In the genomic region with DNA sequence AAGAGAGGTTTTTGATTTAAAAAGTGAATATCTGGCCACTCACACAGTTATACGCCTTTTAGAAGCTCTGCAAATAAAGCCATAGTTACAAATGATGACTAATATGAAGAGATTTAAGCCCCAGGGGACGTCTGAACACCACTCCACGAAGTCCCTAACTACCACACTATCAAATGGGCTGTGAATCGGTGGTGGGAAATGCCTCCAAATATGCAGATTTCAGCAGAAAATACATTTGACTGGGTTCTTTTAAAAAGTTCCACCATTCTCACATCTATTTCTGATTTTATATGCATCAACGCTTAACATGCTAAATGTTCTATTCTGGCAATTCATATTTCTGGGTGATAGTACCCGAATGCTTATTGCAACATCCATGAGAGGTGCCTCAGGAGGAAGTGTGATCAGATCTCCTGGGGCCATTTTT, we compare ENCODE assay signal across 12 cellular contexts. TPM values are rescaled to one million over a fixed set of nuclear protein-coding genes. Genes with fewer than 3 reads are reported as not detected.
DNase-seq lines count a peak whose midpoint lies in the region; ATAC-seq and TF ChIP-seq lines count a peak whose summit lies in the region.
"Had no signal": no experiment of that assay in that cellular context is flagged by ENCODE, and none has a peak within 500 bp of the region (broad histone marks: within the 10 kb centered on the region; RNA-seq: fewer than 3 reads in every experiment).

No MANE protein-coding gene starts in this region.

- no peaks in the 10 kb centered on the region for H4K20me1 ChIP-seq in BLaER1
- no peaks in the 10 kb centered on the region for H4K20me1 ChIP-seq in PC-3 (ENCODE audit: low read length)

- H3K79me2 ChIP-seq in PC-3 (ENCODE audit: low read length) = no peaks in the 10 kb centered on the region

- no peaks in the 10 kb centered on the region for H3K4me1 Mint-ChIP-seq in mesothelial cell of epicardium
- H3K4me1 Mint-ChIP-seq: brain had no signal

- no peaks in the 10 kb centered on the region for H3K9me3 ChIP-seq in BLaER1
- H3K9me3 ChIP-seq in PC-3 (ENCODE audit: low read length) = no peaks in the 10 kb centered on the region
- peaks cover 0 to 4% (median 0%) of the 10 kb centered on the region in 12 donors for H3K9me3 ChIP-seq in heart left ventricle
- H3K9me3 ChIP-seq: upper lobe of left lung had no signal

- no peaks in the 10 kb centered on the region for H3K27me3 ChIP-seq in BLaER1
- H3K27me3 ChIP-seq in PC-3 (ENCODE audit: low read length) = no peaks in the 10 kb centered on the region
- no peaks in the 10 kb centered on the region for H3K27me3 ChIP-seq in heart left ventricle
- H3K27me3 ChIP-seq: upper lobe of left lung had no signal

- H3K9me3 Mint-ChIP-seq in mesothelial cell of epicardium = peaks cover 9% of the 10 kb centered on the region

- DNase-seq in PC-3 (peak; percentile 71), NCI-H146 (lab: John Stamatoyannopoulos, UW) (no peak), heart left ventricle (no peak), mesothelial cell of epicardium (ENCODE audit: low spot score in 2 of 2, unreplicated experiment in 2 of 2) (no peak), HPDE6-E6E7 (ENCODE audit: extremely low spot score) (no peak)
- DNase-seq: activated CD4-positive, alpha-beta T cell treated with anti-CD3 and anti-CD28 coated beads, Interleukin-2, amount 50 U/mL, for 48 hours; stimulated activated CD4-positive, alpha-beta T cell treated with anti-CD3 and anti-CD28 coated beads, Interleukin-1b, Interleukin-23, amount 100 ng/mL, for 48 hours; upper lobe of left lung had no signal

- H3K27me3 Mint-ChIP-seq in mesothelial cell of epicardium (ENCODE audit: low read depth) = no peaks in the 10 kb centered on the region
- H3K27me3 Mint-ChIP-seq: brain had no signal

- H3K4me1 ChIP-seq in BLaER1 = 0 out of 2 replicates have a peak, but pooled peaks cover 7% of the 10 kb centered on the region
- peaks cover 42% of the 10 kb centered on the region for H3K4me1 ChIP-seq in PC-3 (ENCODE audit: insufficient read depth, low read length)
- H3K4me1 ChIP-seq in heart left ventricle = peaks cover 0 to 6% (median 0%) of the 10 kb centered on the region in 12 donors
- H3K4me1 ChIP-seq: upper lobe of left lung had no signal

- intact Hi-C loops in PC-3 (cut with micrococcal nuclease) (loop anchor here (2.0 kb wide), 1 partner anchor 35 kb away; a partner anchor contains a TSS), heart left ventricle (cut with DNase I) (loop anchor here in 3 of 10 donors (5.0 to 10.0 kb wide), 3 partner anchors 202 to 485 kb away; no protein-coding TSS in a partner anchor)

- no peak for TF ChIP-seq CTCF in PC-3 (conservative IDR thresholded peaks at IDR 0.05; ENCODE audit: low read depth, low read length)
- no peak for TF ChIP-seq CTCF in heart left ventricle (IDR thresholded peaks at IDR 0.05)
- no peak for TF ChIP-seq CTCF in mesothelial cell of epicardium (IDR thresholded peaks at IDR 0.05; ENCODE audit: unreplicated experiment)

- H3K27ac ChIP-seq in BLaER1 (no peak overlapping the region), PC-3 (ENCODE audit: low read length) (peak overlapping the region; percentile 21; the same call in 1 of the 2 replicates), heart left ventricle (no peak overlapping the region)
- H3K27ac ChIP-seq: upper lobe of left lung had no signal

- no peaks in the 10 kb centered on the region for H3K9me2 ChIP-seq in PC-3 (replicated peaks; ENCODE audit: low read length)

- H3K36me3 Mint-ChIP-seq in mesothelial cell of epicardium = peaks cover 3% of the 10 kb centered on the region

- H3K36me3 ChIP-seq in BLaER1 (no peaks in the 10 kb centered on the region), PC-3 (ENCODE audit: low read depth, low read length) (no peaks in the 10 kb centered on the region), heart left ventricle (peaks cover 0 to 13% (median 9%) of the 10 kb centered on the region in 9 donors)
- H3K36me3 ChIP-seq: upper lobe of left lung had no signal

- H3K9ac ChIP-seq in BLaER1 = no peak overlapping the region
- no peak overlapping the region for H3K9ac ChIP-seq in PC-3 (ENCODE audit: low read length)

- 81 to 87% (median 86%) methylated on average over 6 of the region's 6 CpGs for WGBS in heart left ventricle, 4 donors

- POLR2A ChIA-PET in PC-3 (lab: Charles Lee; ENCODE audit: unreplicated experiment) = no interaction called here

- H3K4me3 ChIP-seq in BLaER1 (no peak overlapping the region), PC-3 (ENCODE audit: low read length) (no peak overlapping the region), heart left ventricle (no peak overlapping the region)
- H3K4me3 ChIP-seq: upper lobe of left lung had no signal

- H3K27ac Mint-ChIP-seq in mesothelial cell of epicardium = no peak overlapping the region
- H3K27ac Mint-ChIP-seq: brain had no signal

- peak; percentile 44 for ATAC-seq in GM19372 (IDR thresholded peaks at IDR 0.05; ENCODE audit: low read depth, unreplicated experiment)
- peak; percentile 72 for ATAC-seq in HG02938 (IDR thresholded peaks at IDR 0.05; ENCODE audit: unreplicated experiment)
- peak; percentile 89 for ATAC-seq in PC-3
- no peak for ATAC-seq in heart left ventricle

- H2AFZ ChIP-seq in PC-3 (ENCODE audit: low read length) = no peak overlapping the region

- CTCF ChIA-PET in PC-3 (lab: Charles Lee) = no interaction called here

- H3K4me2 ChIP-seq in BLaER1 (0 out of 2 replicates have a peak overlapping the region, but pooled peaks have one; percentile 31), PC-3 (ENCODE audit: low read length) (peak overlapping the region; percentile 45)

- no peak for TF ChIP-seq POLR2A in heart left ventricle (IDR thresholded peaks at IDR 0.05)

- no TSS peak for BruUV-seq in PC-3 (replicated peaks; lab: Mats Ljungman, UMichigan)

- H3F3A ChIP-seq in PC-3 (ENCODE audit: low read length, unreplicated experiment) = no peaks in the 10 kb centered on the region

- H3K4me3 Mint-ChIP-seq in mesothelial cell of epicardium = no peak overlapping the region
- H3K4me3 Mint-ChIP-seq: brain had no signal

RNA-seq across cellular contexts. Expression of a gene that starts 22.5 kb away (rescaled TPM):
- total RNA-seq in PC-3 (2014; rRNA removed) = 3.9 and 5.0 TPM in 2 replicates
- 1 to 10 TPM in 7 of 9 donors, under 1 TPM in 2; 0.75 to 4.1 (median 2.1) TPM for total RNA-seq in heart left ventricle
- 1 to 10 TPM; 1.4 to 1.5 TPM for polyA plus RNA-seq in heart left ventricle
- total RNA-seq in mesothelial cell of epicardium = 1.6 to 2.1 TPM (median 1.6 TPM) in 3 replicates

RNA-seq across cellular contexts. Expression of a gene that starts 35.2 kb away (rescaled TPM):
- 8.4 and 9.1 TPM in 2 replicates for total RNA-seq in PC-3 (2014; rRNA removed)
- 10 to 100 TPM; 37.5 to 92.7 (median 48.9) TPM for total RNA-seq in heart left ventricle
- 10 to 100 TPM; 14.9 to 36.9 TPM for polyA plus RNA-seq in heart left ventricle
- 15.2 to 15.9 TPM (median 15.5 TPM) in 3 replicates for total RNA-seq in mesothelial cell of epicardium

RNA-seq across cellular contexts. Expression of a gene that starts 46.1 kb away (rescaled TPM):
- total RNA-seq in PC-3 (2014; rRNA removed) (234 and 278 TPM in 2 replicates), heart left ventricle (10 to 100 TPM; 58.4 to 99.1 (median 82.3) TPM), mesothelial cell of epicardium (73.3 to 76.7 TPM (median 76.0 TPM) in 3 replicates)
- polyA plus RNA-seq in heart left ventricle = 10 to 100 TPM; 22.0 to 62.2 TPM

Comparison
In these comparisons a context has a peak if more than half of its experiments do, and no peak if none do; other contexts are left out.
1. ATAC-seq: peak in GM19372 (single experiment), HG02938 (single experiment) and PC-3 (single experiment); none in heart left ventricle (0 of 4).